Comparison of ENCODE assay signal across 11 cellular contexts in genomic region chr11:117198613-117199012, GRCh38. TPM values are rescaled to one million over a fixed set of nuclear protein-coding genes. Genes with fewer than 3 reads are reported as not detected.
DNase-seq lines count a peak whose midpoint lies in the region; ATAC-seq and TF ChIP-seq lines count a peak whose summit lies in the region.
"Had no signal": no experiment of that assay in that cellular context is flagged by ENCODE, and none has a peak within 500 bp of the region (broad histone marks: within the 10 kb centered on the region; RNA-seq: fewer than 3 reads in every experiment).

No MANE protein-coding gene starts in this region.

- peaks cover 8% of the 10 kb centered on the region; the same call in 1 of the 2 replicates for H3K36me3 ChIP-seq in ACC112 (ENCODE audit: insufficient read depth, low read length)
- H3K36me3 ChIP-seq in adipocyte (ENCODE audit: control insufficient read depth, insufficient read depth, low read length, severe bottlenecking): peaks cover 18% of the 10 kb centered on the region
- H3K36me3 ChIP-seq in heart right ventricle: peaks cover 0 to 51% (median 11%) of the 10 kb centered on the region in 9 donors
- no peaks in the 10 kb centered on the region for H3K36me3 ChIP-seq in ovary

- DNase-seq in adipocyte (ENCODE audit: low read depth): no peak
- DNase-seq in heart right ventricle: peak in 1 of 2 donors; percentile 4
- peak in 1 of 5 donors; percentile 28 for DNase-seq in ovary
- no peak for DNase-seq in stimulated activated naive CD8-positive, alpha-beta T cell treated with anti-CD3 and anti-CD28 coated beads, Interleukin-15, amount 100 ng/mL, for 72 hours
- DNase-seq in SHP77 (lab: John Stamatoyannopoulos, UW): no peak
- DNase-seq in anterior cingulate cortex (lab: John Stamatoyannopoulos, UW): no peak
- DNase-seq: T-cell had no signal

- H3K27me3 ChIP-seq in ACC112 (ENCODE audit: insufficient read depth, low read length) (no peaks in the 10 kb centered on the region), adipocyte (replicated peaks; ENCODE audit: control insufficient read depth, insufficient read depth, low read length) (no peaks in the 10 kb centered on the region), heart right ventricle (no peaks in the 10 kb centered on the region), ovary (no peaks in the 10 kb centered on the region)
- H3K27me3 ChIP-seq: pancreas had no signal

- H3K9me3 ChIP-seq in adipocyte (ENCODE audit: control insufficient read depth, low read length): no peaks in the 10 kb centered on the region
- H3K9me3 ChIP-seq in heart right ventricle: no peaks in the 10 kb centered on the region
- H3K9me3 ChIP-seq in ovary: no peaks in the 10 kb centered on the region
- H3K9me3 ChIP-seq: pancreas had no signal

- intact Hi-C loops in heart right ventricle (cut with DNase I): loop anchor here in 1 of 10 donors (2.0 kb wide), 1 partner anchor 16 kb away; no protein-coding TSS in a partner anchor
- intact Hi-C loops in ovary (cut with DNase I): loop anchor here in 1 of 4 donors (2.0 kb wide), 1 partner anchor 18 kb away; no protein-coding TSS in a partner anchor

- peaks cover 43% of the 10 kb centered on the region for H3K4me1 ChIP-seq in ACC112 (ENCODE audit: control insufficient read depth, insufficient read depth, low read length, unreplicated experiment)
- H3K4me1 ChIP-seq in adipocyte (ENCODE audit: control insufficient read depth, insufficient read depth, low read length): peaks cover 61% of the 10 kb centered on the region
- H3K4me1 ChIP-seq in heart right ventricle: peaks cover 0 to 55% (median 27%) of the 10 kb centered on the region in 9 donors
- peaks cover 32% of the 10 kb centered on the region for H3K4me1 ChIP-seq in ovary (ENCODE audit: insufficient read depth)

- peak overlapping the region; percentile 80 for H3K27ac ChIP-seq in ACC112 (ENCODE audit: low read depth, low read length)
- H3K27ac ChIP-seq in heart right ventricle: peak overlapping the region; percentile 44 to 92 (median 84)
- H3K27ac ChIP-seq in ovary: peak overlapping the region; percentile 66 to 86

- WGBS in heart right ventricle, 2 donors: 63 to 67% methylated on average over 4 of the region's 4 CpGs
- 26 to 40% (median 39%) methylated on average over 4 of the region's 4 CpGs for WGBS in ovary, 3 donors

- H3K4me3 Mint-ChIP-seq in stimulated activated naive CD8-positive, alpha-beta T cell treated with anti-CD3 and anti-CD28 coated beads, Interleukin-15, amount 100 ng/mL, for 72 hours: no peak overlapping the region
- H3K4me3 Mint-ChIP-seq: central memory CD8-positive, alpha-beta T cell; T-cell had no signal

- no peak for TF ChIP-seq EP300 in ovary (IDR thresholded peaks at IDR 0.05)

- peaks cover 25% of the 10 kb centered on the region for H3K4me1 Mint-ChIP-seq in stimulated activated naive CD8-positive, alpha-beta T cell treated with anti-CD3 and anti-CD28 coated beads, Interleukin-15, amount 100 ng/mL, for 72 hours

- H3K4me3 ChIP-seq in ACC112 (ENCODE audit: low read depth, low read length): peak overlapping the region; percentile 74
- H3K4me3 ChIP-seq in adipocyte (ENCODE audit: low read length): peak overlapping the region; percentile 58
- H3K4me3 ChIP-seq in heart right ventricle: peak overlapping the region in 9 of 10 donors; percentile 40 to 65 (median 46)
- peak overlapping the region; percentile 45 for H3K4me3 ChIP-seq in ovary

- peak overlapping the region; percentile 89 for H3K9ac ChIP-seq in adipocyte (ENCODE audit: low read length)

- no peaks in the 10 kb centered on the region for H3K9me3 Mint-ChIP-seq in stimulated activated naive CD8-positive, alpha-beta T cell treated with anti-CD3 and anti-CD28 coated beads, Interleukin-15, amount 100 ng/mL, for 72 hours
- H3K9me3 Mint-ChIP-seq: central memory CD8-positive, alpha-beta T cell; T-cell had no signal

- TF ChIP-seq CTCF in heart right ventricle (IDR thresholded peaks at IDR 0.05) (no peak), ovary (IDR thresholded peaks at IDR 0.05) (no peak)

- H3K79me2 ChIP-seq in ACC112 (ENCODE audit: control insufficient read depth, insufficient read depth, low read length, unreplicated experiment): peaks cover 38% of the 10 kb centered on the region

- H3K27me3 Mint-ChIP-seq in stimulated activated naive CD8-positive, alpha-beta T cell treated with anti-CD3 and anti-CD28 coated beads, Interleukin-15, amount 100 ng/mL, for 72 hours: no peaks in the 10 kb centered on the region
- H3K27me3 Mint-ChIP-seq: central memory CD8-positive, alpha-beta T cell; T-cell had no signal

- TF ChIP-seq POLR2A in ovary (IDR thresholded peaks at IDR 0.05): no peak

- ATAC-seq in heart right ventricle (peak in 3 of 8 donors; percentile 0 to 1 (median 1)), GM21576 (IDR thresholded peaks at IDR 0.05; ENCODE audit: unreplicated experiment) (no peak)
- no peak for ATAC-seq in stimulated activated naive CD8-positive, alpha-beta T cell treated with anti-CD3 and anti-CD28 coated beads, Interleukin-15, amount 100 ng/mL, for 72 hours
- ATAC-seq: T-cell had no signal

- no peak overlapping the region for H2AFZ ChIP-seq in ACC112 (ENCODE audit: low read length, unreplicated experiment)

- no peak overlapping the region for H3K27ac Mint-ChIP-seq in stimulated activated naive CD8-positive, alpha-beta T cell treated with anti-CD3 and anti-CD28 coated beads, Interleukin-15, amount 100 ng/mL, for 72 hours
- H3K27ac Mint-ChIP-seq: T-cell had no signal

RNA-seq across cellular contexts. Expression of gene TAGLN, which starts 0.6 kb away (rescaled TPM):
- total RNA-seq in heart right ventricle (100 to 1,000 TPM in 5 of 10 donors, 10 to 100 TPM in 5; 71.7 to 215 (median 99.9) TPM), ovary (1,000 to 10,000 TPM in 3 of 7 donors, 100 to 1,000 TPM in 4; 491 to 2,646 (median 828) TPM)
- polyA plus RNA-seq in heart right ventricle (100 to 1,000 TPM; 319 to 883 TPM), ovary (1,000 to 10,000 TPM; 1,650 to 3,307 TPM)

RNA-seq across cellular contexts. Expression of gene SIDT2, which starts 20.1 kb away (rescaled TPM):
- total RNA-seq in heart right ventricle (10 to 100 TPM; 16.2 to 33.6 (median 22.0) TPM), ovary (100 to 1,000 TPM in 1 of 7 donors, 10 to 100 TPM in 6; 36.5 to 141 (median 73.7) TPM)
- polyA plus RNA-seq in heart right ventricle (10 to 100 TPM; 13.0 to 28.1 TPM), ovary (100 to 1,000 TPM in 1 of 2 donors, 10 to 100 TPM in 1; 59.2 to 106 TPM)

RNA-seq across cellular contexts. Expression of gene PCSK7, which starts 33.3 kb away (rescaled TPM):
- total RNA-seq in heart right ventricle (10 to 100 TPM; 20.5 to 33.6 (median 26.2) TPM), ovary (10 to 100 TPM; 16.3 to 67.7 (median 32.2) TPM)
- polyA plus RNA-seq in heart right ventricle (10 to 100 TPM; 29.8 to 47.0 TPM), ovary (10 to 100 TPM; 14.5 to 15.7 TPM)

RNA-seq across cellular contexts. Expression of gene RNF214, which starts 33.9 kb away (rescaled TPM):
- total RNA-seq in heart right ventricle: 10 to 100 TPM; 20.3 to 33.5 (median 27.6) TPM
- 1 to 10 TPM; 7.3 to 7.7 TPM for polyA plus RNA-seq in heart right ventricle
- total RNA-seq in ovary: 10 to 100 TPM in 6 of 7 donors, 1 to 10 TPM in 1; 9.7 to 40.9 (median 29.3) TPM
- polyA plus RNA-seq in ovary: 10 to 100 TPM; 12.8 to 22.7 TPM

RNA-seq across cellular contexts. Expression of gene PAFAH1B2, which starts 54.5 kb away (rescaled TPM):
- total RNA-seq in heart right ventricle (10 to 100 TPM; 48.8 to 71.5 (median 64.2) TPM), ovary (10 to 100 TPM; 57.2 to 95.6 (median 83.3) TPM)
- polyA plus RNA-seq in heart right ventricle (10 to 100 TPM; 18.7 to 21.6 TPM), ovary (10 to 100 TPM; 23.0 to 45.9 TPM)
